In the genomic region with DNA sequence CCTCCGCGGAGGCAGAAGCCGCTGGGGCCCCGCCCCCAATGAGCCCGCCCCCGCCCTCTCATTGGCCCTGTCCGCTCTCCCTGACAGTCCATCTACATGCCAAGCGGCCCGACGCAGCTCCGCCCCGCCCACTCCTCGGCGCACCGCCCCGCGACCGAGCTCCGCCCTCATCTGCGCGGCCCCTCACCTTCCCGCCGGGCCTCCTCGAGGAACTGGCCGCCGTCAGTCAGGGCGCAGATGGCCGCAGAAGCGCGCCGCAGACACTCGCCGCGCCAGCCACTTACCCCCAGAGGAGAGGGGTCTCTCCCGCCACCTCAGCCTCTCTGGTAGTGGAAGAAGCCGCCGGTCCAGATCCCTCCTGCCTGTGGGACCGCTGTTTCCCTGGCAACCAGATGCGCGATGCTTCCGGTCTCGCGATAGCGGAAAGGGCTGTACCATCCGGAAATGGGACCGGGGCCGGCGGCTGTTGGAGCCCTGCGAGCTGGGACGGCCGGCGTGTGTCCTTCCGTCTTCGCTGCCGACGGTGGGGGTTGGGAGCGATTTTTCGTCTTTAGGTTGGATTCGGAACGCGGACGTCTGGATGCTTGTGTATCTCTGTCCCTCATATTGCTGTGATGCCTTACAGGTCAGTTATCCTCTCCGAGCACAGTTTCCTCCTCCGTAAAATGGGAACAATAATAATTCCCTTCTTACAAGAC, we compare ENCODE assay signal across 8 cellular contexts. TPM values are rescaled to one million over a fixed set of nuclear protein-coding genes. Genes with fewer than 3 reads are reported as not detected.
DNase-seq lines count a peak whose midpoint lies in the region; ATAC-seq and TF ChIP-seq lines count a peak whose summit lies in the region.

Gene FSIP1, minus strand, starts transcription at position 401 of the 698 bp plus-strand sequence. CDS start 6,317 bp downstream, outside the sequence.

- no peak for TF ChIP-seq CTCF in activated CD8-positive, alpha-beta T cell treated with anti-CD3 and anti-CD28 coated beads for 36 hours (IDR thresholded peaks at IDR 0.05)
- no peak for TF ChIP-seq CTCF in lung (IDR thresholded peaks at IDR 0.05; ENCODE audit: control extremely low read depth, extremely low read depth)

- ATAC-seq in GM19455 (IDR thresholded peaks at IDR 0.05; ENCODE audit: unreplicated experiment): peak; percentile 98
- peak; percentile 99 for ATAC-seq in activated CD8-positive, alpha-beta T cell treated with anti-CD3 and anti-CD28 coated beads for 36 hours
- peak; percentile 99 for ATAC-seq in lung (ENCODE audit: insufficient read depth, low FRiP score)

- no peaks in the 10 kb centered on the region for H3K36me3 ChIP-seq in CD4-positive, alpha-beta memory T cell (ENCODE audit: insufficient read depth, low read length)
- H3K36me3 ChIP-seq in ectodermal cell (ENCODE audit: control insufficient read depth, insufficient read depth, low read length): no peaks in the 10 kb centered on the region
- H3K36me3 ChIP-seq in lung (ENCODE audit: control insufficient read depth in 2 of 2, insufficient read depth in 2 of 2, low read length in 2 of 2): no peaks in the 10 kb centered on the region

- no peaks in the 10 kb centered on the region for H3K9me3 Mint-ChIP-seq in CD4-positive, alpha-beta memory T cell
- no peaks in the 10 kb centered on the region for H3K9me3 Mint-ChIP-seq in activated CD8-positive, alpha-beta T cell treated with anti-CD3 and anti-CD28 coated beads for 36 hours

- H3K4me1 Mint-ChIP-seq in CD4-positive, alpha-beta memory T cell: peaks cover 28 to 55% (median 44%) of the 10 kb centered on the region in 4 donors
- H3K4me1 Mint-ChIP-seq in activated CD8-positive, alpha-beta T cell treated with anti-CD3 and anti-CD28 coated beads for 36 hours (ENCODE audit: low read depth): peaks cover 44% of the 10 kb centered on the region

- peak within 1 kb of the TSS; percentile 88 to 98 (median 96) for H3K4me3 Mint-ChIP-seq in CD4-positive, alpha-beta memory T cell
- peak within 1 kb of the TSS; percentile 78 for H3K4me3 Mint-ChIP-seq in activated CD8-positive, alpha-beta T cell treated with anti-CD3 and anti-CD28 coated beads for 36 hours

- peak within 1 kb of the TSS; percentile 97 to 100 for H3K4me3 ChIP-seq in CD4-positive, alpha-beta memory T cell (ENCODE audit: low read length in 2 of 2)
- H3K4me3 ChIP-seq in ectodermal cell (ENCODE audit: insufficient read depth, low read depth, low read length) (peak within 1 kb of the TSS; percentile 80), lung (peak within 1 kb of the TSS; percentile 87)

- 0% methylated on average over 64 of the region's 64 CpGs for WGBS in ectodermal cell, 2 experiments
- WGBS in lung, 2 donors: 0% methylated on average over 60 to 64 of the region's 64 CpGs

- peak; percentile 96 to 99 (median 97) for DNase-seq in CD4-positive, alpha-beta memory T cell
- DNase-seq in HK-2 (ENCODE audit: unreplicated experiment) (peak; percentile 95), NCI-H82 treated with DMSO at 0.1 percent for 48 hours (lab: John Stamatoyannopoulos, UW; ENCODE audit: unreplicated experiment) (peak; percentile 82), lung (ENCODE audit: low spot score) (peak; percentile 97)
- peak; percentile 98 for DNase-seq in activated CD8-positive, alpha-beta T cell treated with anti-CD3 and anti-CD28 coated beads for 36 hours
- DNase-seq in stimulated activated CD4-positive, alpha-beta T cell treated with anti-CD3 and anti-CD28 coated beads, TNF-alpha, amount 100 ng/mL, for 24 hours (ENCODE audit: low read depth in 3 of 3): peak; percentile 92 to 95 (median 95)

- H3K27ac ChIP-seq in CD4-positive, alpha-beta memory T cell (ENCODE audit: low read depth, low read length): peak within 1 kb of the TSS; percentile 60
- H3K27ac ChIP-seq in ectodermal cell (ENCODE audit: insufficient read depth, low read depth, low read length, poor library complexity, severe bottlenecking) (peak within 1 kb of the TSS; percentile 88), lung (ENCODE audit: low read depth in 1 of 2, low read length in 1 of 2) (peak within 1 kb of the TSS; percentile 65 to 75)

- H3K9me3 ChIP-seq in CD4-positive, alpha-beta memory T cell (ENCODE audit: control insufficient read depth in 1 of 2, low read length in 2 of 2): no peaks in the 10 kb centered on the region
- H3K9me3 ChIP-seq in ectodermal cell (ENCODE audit: control insufficient read depth, low read length): no peaks in the 10 kb centered on the region
- no peaks in the 10 kb centered on the region for H3K9me3 ChIP-seq in lung (ENCODE audit: control insufficient read depth in 2 of 2, insufficient read depth in 1 of 2, low read length in 1 of 2)

- peaks cover 38% of the 10 kb centered on the region for H3K4me1 ChIP-seq in CD4-positive, alpha-beta memory T cell (ENCODE audit: insufficient read depth, low read length)
- H3K4me1 ChIP-seq in ectodermal cell (ENCODE audit: control insufficient read depth, insufficient read depth, low read length): peaks cover 4% of the 10 kb centered on the region
- no peaks in the 10 kb centered on the region for H3K4me1 ChIP-seq in lung (ENCODE audit: control insufficient read depth in 2 of 2, insufficient read depth in 2 of 2, low read length in 2 of 2)

- H3K27me3 ChIP-seq in CD4-positive, alpha-beta memory T cell (ENCODE audit: insufficient read depth, low read length): no peaks in the 10 kb centered on the region
- H3K27me3 ChIP-seq in ectodermal cell (ENCODE audit: control insufficient read depth, insufficient read depth, low read length, poor library complexity, severe bottlenecking) (no peaks in the 10 kb centered on the region), lung (ENCODE audit: control insufficient read depth, insufficient read depth) (no peaks in the 10 kb centered on the region)

- no peaks in the 10 kb centered on the region for H3K27me3 Mint-ChIP-seq in CD4-positive, alpha-beta memory T cell
- H3K27me3 Mint-ChIP-seq in activated CD8-positive, alpha-beta T cell treated with anti-CD3 and anti-CD28 coated beads for 36 hours: no peaks in the 10 kb centered on the region

- CTCF ChIA-PET in CD4-positive, alpha-beta memory T cell (lab: Charles Lee; ENCODE audit: partially characterized antibody): interaction anchor here (0.7 to 2.0 kb wide), 8 partner anchors 8 to 1083 kb away, joined by 3 to 6 read pairs (median 4); no protein-coding TSS in a partner anchor
- CTCF ChIA-PET in activated CD8-positive, alpha-beta T cell treated with anti-CD3 and anti-CD28 coated beads for 36 hours (lab: Charles Lee): interaction anchor here (0.9 to 2.6 kb wide), 6 partner anchors 17 to 1084 kb away, joined by 3 to 8 read pairs (median 4); no protein-coding TSS in a partner anchor

- H3K36me3 Mint-ChIP-seq in CD4-positive, alpha-beta memory T cell: peaks cover 0 to 25% of the 10 kb centered on the region in 2 donors
- peaks cover 3% of the 10 kb centered on the region for H3K36me3 Mint-ChIP-seq in activated CD8-positive, alpha-beta T cell treated with anti-CD3 and anti-CD28 coated beads for 36 hours (ENCODE audit: low read depth)

- H3K27ac Mint-ChIP-seq in CD4-positive, alpha-beta memory T cell: peak within 1 kb of the TSS; percentile 83 to 97 (median 93)
- peak within 1 kb of the TSS; percentile 94 for H3K27ac Mint-ChIP-seq in activated CD8-positive, alpha-beta T cell treated with anti-CD3 and anti-CD28 coated beads for 36 hours

- POLR2A ChIA-PET in CD4-positive, alpha-beta memory T cell (lab: Charles Lee; ENCODE audit: partially characterized antibody): interaction anchor here (0.7 to 2.8 kb wide), 14 partner anchors 8 to 1329 kb away, joined by 3 to 22 read pairs (median 4); partner anchors contain the start of genes BMF, FAM98B, PLCB2 and SRP14
- POLR2A ChIA-PET in activated CD8-positive, alpha-beta T cell treated with anti-CD3 and anti-CD28 coated beads for 36 hours (lab: Charles Lee): interaction anchor here (0.9 to 1.6 kb wide), 3 partner anchors 27 to 1265 kb away, joined by 3 read pairs; no protein-coding TSS in a partner anchor

- intact Hi-C loops in CD4-positive, alpha-beta memory T cell (cut with micrococcal nuclease): loop anchor here (1.0 to 10.0 kb wide), 5 partner anchors 150 to 1328 kb away; partner anchors contain the start of genes BMF, EIF2AK4, FAM98B and SRP14
- intact Hi-C loops in activated CD8-positive, alpha-beta T cell treated with anti-CD3 and anti-CD28 coated beads for 36 hours (cut with micrococcal nuclease): loop anchor here (5.0 to 10.0 kb wide), 2 partner anchors 150 to 252 kb away; partner anchors contain the start of genes EIF2AK4 and SRP14

RNA-seq across cellular contexts. Expression of gene FSIP1, which starts in this region (rescaled TPM):
- 1 to 10 TPM in 1 of 2 experiments, under 1 TPM in 1; 0.47 to 1.1 TPM for total RNA-seq in CD4-positive, alpha-beta memory T cell
- polyA plus RNA-seq in CD4-positive, alpha-beta memory T cell: 1 to 10 TPM; 1.1 to 1.6 TPM
- under 1 TPM; 0.36 to 0.43 TPM for total RNA-seq in activated CD8-positive, alpha-beta T cell treated with anti-CD3 and anti-CD28 coated beads for 36 hours
- polyA plus RNA-seq in ectodermal cell (2013, experiment 1 of 4): 4.5 TPM
- polyA plus RNA-seq in ectodermal cell (2013, experiment 2 of 4): 3.2 TPM
- 2.4 TPM for polyA plus RNA-seq in ectodermal cell (2013, experiment 3 of 4)
- 3.4 TPM for polyA plus RNA-seq in ectodermal cell (2013, experiment 4 of 4)
- 1 to 10 TPM; 1.4 to 2.2 TPM for total RNA-seq in lung
- polyA plus RNA-seq in lung: under 1 TPM; 0.35 to 0.52 TPM

Comparison
In these comparisons a context has a peak if more than half of its experiments do, and no peak if none do; other contexts are left out.
1. Peak in every context shown above with its lines: DNase-seq, ATAC-seq, H3K4me3 ChIP-seq and H3K27ac ChIP-seq.
2. Peak in DNase-seq and ATAC-seq in activated CD8-positive, alpha-beta T cell treated with anti-CD3 and anti-CD28 coated beads for 36 hours; RNA of the gene not detected or under 1 TPM.